ENCODE assay signal across 8 cellular contexts in the genomic region with DNA sequence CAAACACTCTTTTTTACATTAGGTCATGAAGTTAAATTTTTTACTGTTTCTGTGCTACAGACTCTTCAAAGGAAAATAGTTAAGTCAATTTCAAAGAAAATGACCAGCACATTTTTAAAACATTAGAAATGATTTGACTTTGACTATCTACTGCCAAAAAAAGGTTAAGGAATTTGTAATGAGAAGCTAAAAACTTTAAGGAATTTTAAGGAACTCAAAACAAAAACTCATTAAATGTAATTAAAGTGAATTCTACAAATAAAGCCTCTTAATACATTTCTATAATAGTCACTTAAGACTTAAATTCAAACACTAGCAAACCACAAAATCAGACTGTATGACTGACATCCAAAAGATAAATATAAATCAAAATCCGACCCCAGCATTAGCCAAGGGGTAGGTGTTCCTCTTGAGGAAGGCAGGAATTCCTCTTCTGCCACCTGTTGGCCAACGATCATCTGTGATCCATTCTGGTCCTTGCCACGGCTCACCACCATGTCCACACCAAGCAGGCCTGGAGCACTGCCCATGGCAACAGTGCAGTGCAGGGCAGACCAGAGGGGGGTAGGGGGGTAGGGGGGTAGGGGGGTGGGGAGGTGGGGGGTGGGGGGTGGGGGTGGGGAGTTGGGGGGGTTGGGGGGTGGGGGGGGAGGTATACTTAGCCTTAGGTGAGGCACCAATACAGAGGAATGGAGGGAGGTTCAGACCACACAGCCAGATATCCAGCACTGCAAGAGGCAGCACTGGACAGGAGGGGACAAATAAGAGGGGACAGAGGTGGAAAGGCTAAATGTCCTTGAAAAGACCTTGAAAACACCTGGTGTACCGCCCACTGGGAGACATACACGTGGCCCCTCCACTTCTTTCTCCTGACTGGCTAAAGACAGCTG. TPM values are rescaled to one million over a fixed set of nuclear protein-coding genes. Genes with fewer than 3 reads are reported as not detected.
DNase-seq lines count a peak whose midpoint lies in the region; ATAC-seq and TF ChIP-seq lines count a peak whose summit lies in the region.

No MANE protein-coding gene starts in this region.

- H3K4me1 ChIP-seq in mucosa of descending colon (ENCODE audit: low read depth), result no peaks in the 10 kb centered on the region

- H3K36me3 ChIP-seq in mucosa of descending colon (ENCODE audit: low read depth), result no peaks in the 10 kb centered on the region

- H3K4me3 ChIP-seq in astrocyte of the cerebellum (ENCODE audit: low read depth, low read length), result peak overlapping the region; percentile 71
- H3K4me3 ChIP-seq in mucosa of descending colon, result no peak overlapping the region

- intact Hi-C loops in mucosa of descending colon (cut with DNase I, micrococcal nuclease), result loop anchor here (10.0 kb wide), 2 partner anchors 174 to 494 kb away; no protein-coding TSS in a partner anchor

- no peaks in the 10 kb centered on the region for H3K9me3 ChIP-seq in mucosa of descending colon

- peak; percentile 17 for DNase-seq in D341Med (ENCODE audit: low spot score)
- DNase-seq in HT-29 (ENCODE audit: low spot score), result peak; percentile 59
- peak; percentile 13 for DNase-seq in astrocyte of the cerebellum (ENCODE audit: low read depth)
- peak in 2 of 3 donors; percentile 31 to 59 for DNase-seq in mucosa of descending colon
- DNase-seq in activated CD4-positive, alpha-beta T cell treated with anti-CD3 and anti-CD28 coated beads for 48 hours, result no peak
- no peak for DNase-seq in stimulated activated CD4-positive, alpha-beta T cell treated with anti-CD3 and anti-CD28 coated beads, Interleukin-2, amount 100 ng/mL, for 24 hours
- no peak for DNase-seq in COLO668 (lab: John Stamatoyannopoulos, UW; ENCODE audit: unreplicated experiment)

- ATAC-seq in mucosa of descending colon, result peak; percentile 17
- ATAC-seq in GM18873 (IDR thresholded peaks at IDR 0.05; ENCODE audit: low FRiP score, unreplicated experiment), result no peak

- TF ChIP-seq CTCF in astrocyte of the cerebellum (IDR thresholded peaks at IDR 0.05; ENCODE audit: low read depth, low read length, missing control alignments) (peak; percentile 41), mucosa of descending colon (IDR thresholded peaks at IDR 0.05) (no peak)

- in situ Hi-C loops in astrocyte of the cerebellum (cut with HindIII; ENCODE audit: low sequenced_read_pairs), result loop anchor here (25.0 kb wide), 1 partner anchor 162 kb away; no protein-coding TSS in a partner anchor

RNA-seq across cellular contexts. Expression of a gene that starts 2.1 kb away (rescaled TPM):
- total RNA-seq in HT-29 (2014; rRNA removed; shearing (Covaris generic)), result 44.9 and 45.2 TPM in 2 replicates
- total RNA-seq in mucosa of descending colon, result 100 to 1,000 TPM in 1 of 3 donors, 1 to 10 TPM in 2; 1.1 to 231 (median 3.3) TPM

Comparison
In these comparisons a context has a peak if more than half of its experiments do, and no peak if none do; other contexts are left out.
1. DNase-seq: peak in D341Med (single experiment), HT-29 (single experiment), astrocyte of the cerebellum (single experiment) and mucosa of descending colon (2 of 3); none in activated CD4-positive, alpha-beta T cell treated with anti-CD3 and anti-CD28 coated beads for 48 hours (single experiment), stimulated activated CD4-positive, alpha-beta T cell treated with anti-CD3 and anti-CD28 coated beads, Interleukin-2, amount 100 ng/mL, for 24 hours (0 of 2) and COLO668 (single experiment).